Comparison of ENCODE assay signal across 24 cellular contexts in genomic region chr1:29961676-29962059, GRCh38.
DNase-seq lines count a peak whose midpoint lies in the region; ATAC-seq, FAIRE-seq and TF ChIP-seq lines count a peak whose summit lies in the region.
"Had no signal": no experiment of that assay in that cellular context is flagged by ENCODE, and none has a peak within 500 bp of the region (broad histone marks: within the 10 kb centered on the region; RNA-seq: fewer than 3 reads in every experiment).

No MANE protein-coding gene starts in this region.

- no peak overlapping the region for H3K4me3 Mint-ChIP-seq in activated naive CD4-positive, alpha-beta T cell treated with anti-CD3 and anti-CD28 coated beads for 36 hours
- no peak overlapping the region for H3K4me3 Mint-ChIP-seq in neural progenitor cell
- H3K4me3 Mint-ChIP-seq in type B pancreatic cell = no peak overlapping the region
- H3K4me3 Mint-ChIP-seq: B cell; CD4-positive, alpha-beta T cell; CD8-positive, alpha-beta T cell had no signal

- H3K79me1 ChIP-seq in H1 (ENCODE audit: low read depth, low read length) = no peaks in the 10 kb centered on the region

- no peak for DNase-seq in activated naive CD4-positive, alpha-beta T cell treated with anti-CD3 and anti-CD28 coated beads for 36 hours
- DNase-seq in activated naive CD4-positive, alpha-beta T cell (lab: John Stamatoyannopoulos, UW) = no peak
- DNase-seq in H1 (ENCODE audit: low read depth in 1 of 2, low spot score in 2 of 2) = no peak
- no peak for DNase-seq in neural progenitor cell (ENCODE audit: low spot score)
- DNase-seq in type B pancreatic cell (ENCODE audit: extremely low spot score, unreplicated experiment) = peak; percentile 32
- no peak for DNase-seq in Peyer's patch
- no peak for DNase-seq in mucosa of descending colon
- no peak for DNase-seq in UCSD-AML1 (lab: John Stamatoyannopoulos, UW; ENCODE audit: unreplicated experiment)
- DNase-seq: AML-193; Caco-2; Calu3; CD4-positive, alpha-beta T cell; CD8-positive, alpha-beta T cell; DMS79 treated with DMSO at 0.1 percent for 48 hours; GF-D8 had no signal

- no peak overlapping the region for H4K8ac ChIP-seq in H1 (ENCODE audit: extremely low read depth, insufficient read depth, low read length)

- H3K27ac ChIP-seq in H1 (ENCODE audit: low read depth, low read length) (no peak overlapping the region), neural progenitor cell (no peak overlapping the region), Peyer's patch (no peak overlapping the region)
- H3K27ac ChIP-seq: 22Rv1; A549; BLaER1 treated with 17β-estradiol and CSF1 and Interleukin-3, amounts not matched to agents 10 nM and 100 nM; C4-2B had no signal

- no peak for ATAC-seq in mucosa of descending colon
- ATAC-seq: A549; CD8-positive, alpha-beta T cell had no signal

- TF ChIP-seq CTCF in H1 (IDR thresholded peaks at IDR 0.05; ENCODE audit: control extremely low read depth in 1 of 3, insufficient read depth in 1 of 3, low read depth in 1 of 3, low read length in 3 of 3) = no peak
- no peak for TF ChIP-seq CTCF in neural progenitor cell (IDR thresholded peaks at IDR 0.05)
- TF ChIP-seq CTCF in type B pancreatic cell (conservative IDR thresholded peaks at IDR 0.05) = no peak
- no peak for TF ChIP-seq CTCF in Peyer's patch (IDR thresholded peaks at IDR 0.05)
- TF ChIP-seq CTCF in mucosa of descending colon (IDR thresholded peaks at IDR 0.05) = no peak

- H3K27me3 ChIP-seq in H1 (replicated peaks in 1 of 4; ENCODE audit: control insufficient read depth in 3 of 4, extremely low read depth in 1 of 4, insufficient read depth in 3 of 4, low read length in 3 of 4) (no peaks in the 10 kb centered on the region), neural progenitor cell (no peaks in the 10 kb centered on the region), Peyer's patch (no peaks in the 10 kb centered on the region)
- H3K27me3 ChIP-seq: BLaER1 treated with 17β-estradiol and CSF1 and Interleukin-3, amounts not matched to agents 10 nM and 100 nM had no signal

- no peak overlapping the region for H3K14ac ChIP-seq in H1 (ENCODE audit: insufficient read length)

- no peak overlapping the region for H3K18ac ChIP-seq in H1 (ENCODE audit: extremely low read depth, low read length)

- H3K4me2 ChIP-seq in H1 (ENCODE audit: insufficient read depth in 1 of 2, low read depth in 2 of 2, low read length in 2 of 2) (no peak overlapping the region), neural progenitor cell (no peak overlapping the region)
- H3K4me2 ChIP-seq: A549; BLaER1 treated with 17β-estradiol and CSF1 and Interleukin-3, amounts not matched to agents 10 nM and 100 nM had no signal

- H4K5ac ChIP-seq in H1 (ENCODE audit: insufficient read length, low read depth, low read length) = no peak overlapping the region

- peak overlapping the region; percentile 2 for H3K27ac Mint-ChIP-seq in activated naive CD4-positive, alpha-beta T cell treated with anti-CD3 and anti-CD28 coated beads for 36 hours
- H3K27ac Mint-ChIP-seq in neural progenitor cell (peak overlapping the region; percentile 3), type B pancreatic cell (no peak overlapping the region)
- H3K27ac Mint-ChIP-seq: B cell; CD4-positive, alpha-beta T cell; CD8-positive, alpha-beta T cell had no signal

- 0 out of 2 replicates have a peak overlapping the region, but pooled peaks have one; percentile 39 for H2BK12ac ChIP-seq in H1 (ENCODE audit: low read depth, low read length)

- no peak overlapping the region for H3K9ac ChIP-seq in H1 (replicated peaks in 1 of 4; ENCODE audit: extremely low read depth in 1 of 4, low read depth in 3 of 4, low read length in 3 of 4)
- H3K9ac ChIP-seq in neural progenitor cell = no peak overlapping the region
- H3K9ac ChIP-seq: BLaER1 treated with 17β-estradiol and CSF1 and Interleukin-3, amounts not matched to agents 10 nM and 100 nM had no signal

- H3K4ac ChIP-seq in H1 (replicated peaks; ENCODE audit: insufficient read length, low read depth, low read length) = no peak overlapping the region

- H3K56ac ChIP-seq in H1 (replicated peaks; ENCODE audit: insufficient read length, low read depth, low read length) = no peak overlapping the region

- H3K4me1 ChIP-seq in H1 (replicated peaks in 1 of 4; ENCODE audit: control insufficient read depth in 3 of 4, insufficient read depth in 4 of 4, low read length in 3 of 4) = peaks cover 0 to 5% (median 0%) of the 10 kb centered on the region in 4 experiments; a peak in 2 of 7 replicates
- peaks cover 12% of the 10 kb centered on the region for H3K4me1 ChIP-seq in neural progenitor cell
- no peaks in the 10 kb centered on the region for H3K4me1 ChIP-seq in Peyer's patch
- no peaks in the 10 kb centered on the region for H3K4me1 ChIP-seq in mucosa of descending colon (ENCODE audit: low read depth)
- H3K4me1 ChIP-seq: A549, Caco-2 had no signal

- no peak overlapping the region for H4K91ac ChIP-seq in H1 (replicated peaks; ENCODE audit: insufficient read length, low read length)

- H3K4me3 ChIP-seq in H1 (ENCODE audit: extremely low read depth in 1 of 4, insufficient read depth in 2 of 4, low read depth in 3 of 4, low read length in 4 of 4) (no peak overlapping the region), neural progenitor cell (no peak overlapping the region), Peyer's patch (no peak overlapping the region), mucosa of descending colon (no peak overlapping the region)
- H3K4me3 ChIP-seq: A549; BLaER1 treated with 17β-estradiol and CSF1 and Interleukin-3, amounts not matched to agents 10 nM and 100 nM had no signal

- H3K4me1 Mint-ChIP-seq in activated naive CD4-positive, alpha-beta T cell treated with anti-CD3 and anti-CD28 coated beads for 36 hours (ENCODE audit: low read depth) = no peaks in the 10 kb centered on the region
- H3K4me1 Mint-ChIP-seq in neural progenitor cell = peaks cover 48% of the 10 kb centered on the region
- peaks cover 14% of the 10 kb centered on the region for H3K4me1 Mint-ChIP-seq in type B pancreatic cell (ENCODE audit: unreplicated experiment)
- H3K4me1 Mint-ChIP-seq: B cell had no signal

- intact Hi-C loops in activated naive CD4-positive, alpha-beta T cell treated with anti-CD3 and anti-CD28 coated beads for 36 hours (cut with micrococcal nuclease) = no loop called here
- intact Hi-C loops in mucosa of descending colon (cut with DNase I, micrococcal nuclease) = no loop called here

- TF ChIP-seq EP300 in H1 (IDR thresholded peaks at IDR 0.05; ENCODE audit: borderline replicate concordance in 1 of 2, low read depth in 2 of 2, low read length in 2 of 2) = no peak

- no peaks in the 10 kb centered on the region for H3K23me2 ChIP-seq in H1 (ENCODE audit: low read depth, low read length)

- no peaks in the 10 kb centered on the region for H3K36me3 ChIP-seq in H1 (ENCODE audit: control insufficient read depth in 2 of 4, insufficient read depth in 4 of 4, low read length in 3 of 4)
- H3K36me3 ChIP-seq in neural progenitor cell = no peaks in the 10 kb centered on the region
- no peaks in the 10 kb centered on the region for H3K36me3 ChIP-seq in Peyer's patch
- no peaks in the 10 kb centered on the region for H3K36me3 ChIP-seq in mucosa of descending colon (ENCODE audit: low read depth)
- H3K36me3 ChIP-seq: BLaER1 treated with 17β-estradiol and CSF1 and Interleukin-3, amounts not matched to agents 10 nM and 100 nM had no signal

- no peaks in the 10 kb centered on the region for H3F3A ChIP-seq in neural progenitor cell (ENCODE audit: low read depth)

- no peak for TF ChIP-seq POLR2A in H1 (IDR thresholded peaks at IDR 0.05; ENCODE audit: control extremely low read depth in 1 of 2, low read depth in 2 of 2, low read length in 2 of 2)
- no peak for TF ChIP-seq POLR2A in Peyer's patch (IDR thresholded peaks at IDR 0.05)

- H3K23ac ChIP-seq in H1 (ENCODE audit: insufficient read length) = no peak overlapping the region

- FAIRE-seq in H1 (lab: Jason Lieb, UNC) = no peak
- FAIRE-seq: A549, D721Med, G401.6, GM12891, GM19239 had no signal

- H3K27me3 Mint-ChIP-seq in activated naive CD4-positive, alpha-beta T cell treated with anti-CD3 and anti-CD28 coated beads for 36 hours (ENCODE audit: low read depth) = peaks cover 8% of the 10 kb centered on the region
- peaks cover 9% of the 10 kb centered on the region for H3K27me3 Mint-ChIP-seq in neural progenitor cell (ENCODE audit: insufficient read depth, low read depth)
- H3K27me3 Mint-ChIP-seq in type B pancreatic cell = peaks cover 11% of the 10 kb centered on the region

- no peak overlapping the region for H2BK120ac ChIP-seq in H1 (replicated peaks; ENCODE audit: low read depth, low read length)

- no peak overlapping the region for H2AK5ac ChIP-seq in H1 (ENCODE audit: low read depth, low read length)

- peak overlapping the region; percentile 80; the same call in 1 of the 2 replicates for H2BK20ac ChIP-seq in H1 (ENCODE audit: low read length)

- H4K20me1 ChIP-seq in H1 (replicated peaks in 1 of 2; ENCODE audit: control insufficient read depth in 1 of 2, insufficient read depth in 2 of 2, low read length in 2 of 2) (no peaks in the 10 kb centered on the region), neural progenitor cell (ENCODE audit: low read depth) (no peaks in the 10 kb centered on the region)
- H4K20me1 ChIP-seq: BLaER1 treated with 17β-estradiol and CSF1 and Interleukin-3, amounts not matched to agents 10 nM and 100 nM had no signal

- POLR2A ChIA-PET in H1 (lab: Charles Lee; ENCODE audit: partially characterized antibody) = no interaction called here

- 0 out of 2 replicates have a peak overlapping the region, but pooled peaks have one; percentile 49 for H2BK5ac ChIP-seq in H1 (ENCODE audit: low read depth, low read length)

- no peaks in the 10 kb centered on the region for H3K79me2 ChIP-seq in H1 (ENCODE audit: control insufficient read depth in 1 of 2, insufficient read depth in 2 of 2, low read length in 2 of 2)
- H3K79me2 ChIP-seq in neural progenitor cell (ENCODE audit: low read depth) = no peaks in the 10 kb centered on the region

- no peaks in the 10 kb centered on the region for H3K9me3 Mint-ChIP-seq in activated naive CD4-positive, alpha-beta T cell treated with anti-CD3 and anti-CD28 coated beads for 36 hours
- H3K9me3 Mint-ChIP-seq in neural progenitor cell = no peaks in the 10 kb centered on the region
- H3K9me3 Mint-ChIP-seq in type B pancreatic cell = no peaks in the 10 kb centered on the region
- H3K9me3 Mint-ChIP-seq: CD4-positive, alpha-beta T cell; CD8-positive, alpha-beta T cell had no signal

- TF ChIP-seq RAD21 in H1 (IDR thresholded peaks at IDR 0.05 in 1 of 2, conservative IDR thresholded peaks at IDR 0.05 in 1 of 2; ENCODE audit: low read depth in 2 of 2, low read length in 2 of 2) = no peak

- H3K36me3 Mint-ChIP-seq in activated naive CD4-positive, alpha-beta T cell treated with anti-CD3 and anti-CD28 coated beads for 36 hours (ENCODE audit: low read depth) = no peaks in the 10 kb centered on the region
- H3K36me3 Mint-ChIP-seq in neural progenitor cell = no peaks in the 10 kb centered on the region
- H3K36me3 Mint-ChIP-seq in type B pancreatic cell = no peaks in the 10 kb centered on the region
- H3K36me3 Mint-ChIP-seq: CD8-positive, alpha-beta T cell had no signal

- H2BK15ac ChIP-seq in H1 (ENCODE audit: low read length) = 0 out of 2 replicates have a peak overlapping the region, but pooled peaks have one; percentile 61

- WGBS in H1 (ENCODE audit: extremely low coverage in 1 of 2, insufficient coverage in 1 of 2, insufficient read length in 1 of 2, insufficient replicate concordance in 2 of 2, low coverage in 1 of 2, low lambda C conversion rate in 2 of 2, missing lambda C conversion rate in 1 of 2), 2 experiments = 100% methylated on average over 1 of the region's 1 CpG; no CpG with 5 or more reads in 1 of the 2 experiments

- no peaks in the 10 kb centered on the region for H3K9me3 ChIP-seq in H1 (ENCODE audit: insufficient read depth in 2 of 2, low read depth in 1 of 2, low read length in 1 of 2)
- no peaks in the 10 kb centered on the region for H3K9me3 ChIP-seq in neural progenitor cell (ENCODE audit: low read depth)
- no peaks in the 10 kb centered on the region for H3K9me3 ChIP-seq in Peyer's patch
- no peaks in the 10 kb centered on the region for H3K9me3 ChIP-seq in mucosa of descending colon
- H3K9me3 ChIP-seq: A549; BLaER1 treated with 17β-estradiol and CSF1 and Interleukin-3, amounts not matched to agents 10 nM and 100 nM; Caco-2 had no signal

- H2AFZ ChIP-seq in H1 (ENCODE audit: low read length) (no peak overlapping the region), neural progenitor cell (replicated peaks) (no peak overlapping the region)

- CTCF ChIA-PET in activated naive CD4-positive, alpha-beta T cell treated with anti-CD3 and anti-CD28 coated beads for 36 hours (lab: Charles Lee) = interaction anchor here (0.6 kb wide), 1 partner anchor 12 kb away, joined by 3 read pairs; no protein-coding TSS in a partner anchor
- CTCF ChIA-PET in H1 (lab: Charles Lee; ENCODE audit: partially characterized antibody) = interaction anchor here (0.6 to 1.2 kb wide), 3 partner anchors 8 to 68 kb away, joined by 3 read pairs; no protein-coding TSS in a partner anchor
